In genomic region chr2:200155652-200156051, GRCh38 we compare ENCODE assay signal across 15 cellular contexts.
DNase-seq lines count a peak whose midpoint lies in the region; TF ChIP-seq lines count a peak whose summit lies in the region.
"Had no signal": no experiment of that assay in that cellular context is flagged by ENCODE, and none has a peak within 500 bp of the region (broad histone marks: within the 10 kb centered on the region; RNA-seq: fewer than 3 reads in every experiment).

No MANE protein-coding gene starts in this region.

- no peak overlapping the region for H3K14ac ChIP-seq in mesenchymal stem cell (ENCODE audit: low read length in 2 of 2)

- H3K36me3 ChIP-seq in PC-9 (ENCODE audit: low read depth) = no peaks in the 10 kb centered on the region
- no peaks in the 10 kb centered on the region for H3K36me3 ChIP-seq in mesenchymal stem cell (ENCODE audit: control insufficient read depth in 1 of 2, insufficient read depth in 2 of 2, low read depth in 1 of 2, low read length in 2 of 2)
- no peaks in the 10 kb centered on the region for H3K36me3 ChIP-seq in tibial artery

- H2BK15ac ChIP-seq in mesenchymal stem cell (ENCODE audit: low read depth, poor library complexity, severe bottlenecking) = no peak overlapping the region

- in situ Hi-C loops in G401 (cut with HindIII; ENCODE audit: low sequenced_read_pairs) = no loop called here

- H3K27ac ChIP-seq in PC-9 = no peak overlapping the region
- H3K27ac ChIP-seq in coronary artery = no peak overlapping the region
- H3K27ac ChIP-seq in mesenchymal stem cell (ENCODE audit: low read length, poor library complexity, severe bottlenecking) = no peak overlapping the region
- no peak overlapping the region for H3K27ac ChIP-seq in tibial artery
- H3K27ac ChIP-seq: HL-60 had no signal

- peak overlapping the region; percentile 38 for H4K8ac ChIP-seq in mesenchymal stem cell (ENCODE audit: low read length)

- H2AK5ac ChIP-seq in mesenchymal stem cell (ENCODE audit: low read length, severe bottlenecking) = no peak overlapping the region

- TF ChIP-seq CTCF in PC-9 (conservative IDR thresholded peaks at IDR 0.05) (no peak), coronary artery (IDR thresholded peaks at IDR 0.05) (no peak), tibial artery (IDR thresholded peaks at IDR 0.05) (no peak)

- peak overlapping the region; percentile 85 for H3K9ac ChIP-seq in mesenchymal stem cell (ENCODE audit: low read length)

- H3K23ac ChIP-seq in mesenchymal stem cell (ENCODE audit: low read length in 2 of 2) = no peak overlapping the region

- H2BK120ac ChIP-seq in mesenchymal stem cell (ENCODE audit: low read depth, low read length) = no peak overlapping the region

- H4K91ac ChIP-seq in mesenchymal stem cell (ENCODE audit: low read length) = no peak overlapping the region

- POLR2A ChIA-PET in PC-9 (lab: Charles Lee; ENCODE audit: unreplicated experiment) = interaction anchor here (0.6 kb wide), 1 partner anchor 199 kb away, joined by 7 read pairs; no protein-coding TSS in a partner anchor

- no peaks in the 10 kb centered on the region for H4K20me1 ChIP-seq in PC-9 (ENCODE audit: insufficient read depth)

- DNase-seq in PC-9 (no peak), coronary artery (ENCODE audit: low spot score) (no peak), mesenchymal stem cell (no peak), tibial artery (no peak), NCI-H1417 (lab: John Stamatoyannopoulos, UW) (no peak), G401 (ENCODE audit: low spot score) (no peak)
- no peak for DNase-seq in activated CD4-positive, alpha-beta T cell treated with anti-CD3 and anti-CD28 coated beads for 4 hours
- DNase-seq: activated T-cell treated with anti-CD3 and anti-CD28 coated beads for 4 hours; Caco-2; effector CD4-positive, alpha-beta T cell; islet precursor cell; natural killer cell; NCI-H187 treated with DMSO at 0.1 percent for 48 hours; NCI-H446 had no signal

- H3K9me3 ChIP-seq in PC-9 (ENCODE audit: insufficient read depth, low read depth) (peaks cover 5% of the 10 kb centered on the region; the same call in 1 of the 2 replicates), mesenchymal stem cell (ENCODE audit: control insufficient read depth, low read length) (peaks cover 8% of the 10 kb centered on the region), tibial artery (peaks cover 0 to 5% (median 0%) of the 10 kb centered on the region in 3 donors)

- no peaks in the 10 kb centered on the region; the same call in 1 of the 2 replicates for H3K9me2 ChIP-seq in PC-9 (ENCODE audit: insufficient read depth)

- no peak overlapping the region for H3K4ac ChIP-seq in mesenchymal stem cell (ENCODE audit: low read depth in 1 of 2, low read length in 2 of 2)

- H2BK5ac ChIP-seq in mesenchymal stem cell (ENCODE audit: low read depth, low read length, poor library complexity, severe bottlenecking) = no peak overlapping the region

- WGBS in mesenchymal stem cell = 100% methylated on average over 1 of the region's 3 CpGs

- intact Hi-C loops in PC-9 (cut with micrococcal nuclease; ENCODE audit: unreplicated experiment) = no loop called here
- intact Hi-C loops in tibial artery (cut with DNase I; ENCODE audit: low total_unique reads) = no loop called here

- BruUV-seq in PC-9 (replicated peaks; lab: Mats Ljungman, UMichigan) = no TSS peak

- H3K18ac ChIP-seq in mesenchymal stem cell (ENCODE audit: low read depth in 1 of 2, low read length in 2 of 2) = no peak overlapping the region

- H3F3A ChIP-seq in PC-9 (ENCODE audit: insufficient read depth, low read depth) = no peaks in the 10 kb centered on the region

- CTCF ChIA-PET in PC-9 (lab: Charles Lee) = no interaction called here

- H3K79me2 ChIP-seq in PC-9 (ENCODE audit: low read depth) = no peaks in the 10 kb centered on the region

- no peaks in the 10 kb centered on the region for H3K79me1 ChIP-seq in mesenchymal stem cell (replicated peaks; ENCODE audit: low read length, poor library complexity, severe bottlenecking)

- H3K27me3 ChIP-seq in PC-9 (ENCODE audit: insufficient read depth, low read depth) (no peaks in the 10 kb centered on the region), mesenchymal stem cell (ENCODE audit: control insufficient read depth in 1 of 2, insufficient read depth in 1 of 2, low read length in 2 of 2) (no peaks in the 10 kb centered on the region), tibial artery (no peaks in the 10 kb centered on the region)

- 0 out of 2 replicates have a peak overlapping the region, but pooled peaks have one; percentile 52 for H2AFZ ChIP-seq in PC-9
- no peak overlapping the region for H2AFZ ChIP-seq in mesenchymal stem cell (ENCODE audit: low read depth, low read length)

- H3K4me1 ChIP-seq in PC-9 (replicated peaks; ENCODE audit: insufficient read depth) (peaks cover 6% of the 10 kb centered on the region), mesenchymal stem cell (ENCODE audit: control insufficient read depth, insufficient read depth, low read depth, low read length) (peaks cover 5% of the 10 kb centered on the region), tibial artery (no peaks in the 10 kb centered on the region)

- H3K4me3 ChIP-seq in PC-9 (no peak overlapping the region), coronary artery (peak overlapping the region; percentile 55), mesenchymal stem cell (ENCODE audit: insufficient read depth in 1 of 2, low read depth in 1 of 2, low read length in 2 of 2) (peak overlapping the region in 1 of 2 experiments; percentile 74), tibial artery (peak overlapping the region; percentile 25 to 33)

- H3K4me2 ChIP-seq in PC-9 (peak overlapping the region; percentile 62), mesenchymal stem cell (ENCODE audit: low read length, poor library complexity, severe bottlenecking) (no peak overlapping the region)

- H2BK12ac ChIP-seq in mesenchymal stem cell (ENCODE audit: low read length in 2 of 2) = no peak overlapping the region
